Comparison of ENCODE assay signal across 10 cellular contexts in the genomic region with DNA sequence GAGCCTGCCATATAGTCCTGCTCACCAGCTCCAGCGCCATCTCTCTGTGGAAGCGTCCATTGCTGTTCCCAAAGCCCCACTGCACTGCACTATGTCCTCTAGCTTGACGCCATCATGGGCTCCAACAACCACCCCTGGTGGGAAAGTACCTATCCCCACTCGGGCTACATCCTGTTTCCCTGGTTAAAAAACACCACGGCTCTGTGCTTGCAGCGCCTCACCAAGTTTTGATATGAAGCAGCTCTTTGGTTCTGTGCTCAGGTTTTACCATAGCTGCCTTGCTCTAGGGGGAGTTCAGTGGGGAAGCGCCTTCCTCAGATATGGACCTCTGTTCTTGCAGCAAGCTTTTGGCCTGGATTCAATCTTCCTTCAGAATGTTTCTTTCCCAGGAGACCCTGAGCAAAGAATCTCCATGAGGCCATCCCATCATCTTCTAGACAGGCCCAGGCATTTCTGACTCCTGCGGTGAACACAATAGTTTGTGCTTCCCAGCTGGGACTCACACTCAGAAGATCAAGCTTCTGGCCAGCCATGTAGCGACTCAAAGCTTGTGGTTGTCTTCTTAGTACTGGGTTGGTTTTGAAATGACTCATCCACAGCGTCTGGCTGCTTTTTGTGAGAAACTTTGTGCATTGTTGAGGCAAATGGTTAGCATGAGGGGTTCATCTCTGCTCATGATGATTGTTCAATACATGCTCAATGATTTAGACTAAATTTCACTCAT. TPM values are rescaled to one million over a fixed set of nuclear protein-coding genes. Genes with fewer than 3 reads are reported as not detected.
A peak's percentile ranks its signal among the peaks of the same experiment; 100 is the strongest.
DNase-seq lines count a peak whose midpoint lies in the region; ATAC-seq and TF ChIP-seq lines count a peak whose summit lies in the region.
"Had no signal": no experiment of that assay in that cellular context is flagged by ENCODE, and none has a peak within 500 bp of the region (broad histone marks: within the 10 kb centered on the region; RNA-seq: fewer than 3 reads in every experiment).

No MANE protein-coding gene starts in this region.

- peaks cover 0 to 11% (median 4%) of the 10 kb centered on the region in 4 donors for H3K4me1 ChIP-seq in right lobe of liver

- DNase-seq in activated T-cell treated with anti-CD3 and anti-CD28 coated beads for 48 hours (ENCODE audit: low read depth): peak; percentile 60
- DNase-seq in skeletal muscle cell (ENCODE audit: low read depth): peak; percentile 54
- no peak for DNase-seq in right lobe of liver
- no peak for DNase-seq in NCI-H2081 (lab: John Stamatoyannopoulos, UW)
- DNase-seq in NCI-H748 treated with DMSO at 0.1 percent for 48 hours (lab: John Stamatoyannopoulos, UW): no peak
- DNase-seq in LoVo (ENCODE audit: low spot score): no peak

- no peak overlapping the region for H3K27ac ChIP-seq in right lobe of liver

- 71% methylated on average over 6 of the region's 10 CpGs for WGBS in right lobe of liver (ENCODE audit: insufficient coverage, low coverage, low lambda C conversion rate, missing lambda C conversion rate)

- TF ChIP-seq CTCF in right lobe of liver (IDR thresholded peaks at IDR 0.05): no peak

- no peak for TF ChIP-seq POLR2A in right lobe of liver (IDR thresholded peaks at IDR 0.05)

- no peaks in the 10 kb centered on the region for H3K27me3 ChIP-seq in right lobe of liver

- intact Hi-C loops in right lobe of liver (cut with DNase I): no loop called here

- no peaks in the 10 kb centered on the region for H3K36me3 ChIP-seq in right lobe of liver

- H3K4me3 ChIP-seq in skeletal muscle cell (ENCODE audit: low read depth, low read length): no peak overlapping the region
- no peak overlapping the region for H3K4me3 ChIP-seq in right lobe of liver

- H3K9me3 ChIP-seq in right lobe of liver: no peaks in the 10 kb centered on the region

- ATAC-seq in GM19372 (IDR thresholded peaks at IDR 0.05; ENCODE audit: low read depth, unreplicated experiment) (peak; percentile 84), HG03342 (IDR thresholded peaks at IDR 0.05; ENCODE audit: unreplicated experiment) (peak; percentile 90), right lobe of liver (no peak)

RNA-seq across cellular contexts. Expression of gene DYNLRB2, which starts 39.5 kb away (rescaled TPM):
- under 1 TPM in 2 of 6 experiments, not detected in 4; 0.47 to 0.64 TPM for total RNA-seq in right lobe of liver
- total RNA-seq: neural crest cell, SK-MEL-5 had no signal

Comparison
In these comparisons a context has a peak if more than half of its experiments do, and no peak if none do; other contexts are left out.
1. ATAC-seq: peak in GM19372 (single experiment) and HG03342 (single experiment); none in right lobe of liver (0 of 4).
2. DNase-seq: peak in activated T-cell treated with anti-CD3 and anti-CD28 coated beads for 48 hours (single experiment) and skeletal muscle cell (single experiment); none in right lobe of liver (0 of 3), NCI-H2081 (0 of 2), NCI-H748 treated with DMSO at 0.1 percent for 48 hours (single experiment) and LoVo (single experiment).